Comparison of ENCODE assay signal across 1 cellular context in the genomic region with DNA sequence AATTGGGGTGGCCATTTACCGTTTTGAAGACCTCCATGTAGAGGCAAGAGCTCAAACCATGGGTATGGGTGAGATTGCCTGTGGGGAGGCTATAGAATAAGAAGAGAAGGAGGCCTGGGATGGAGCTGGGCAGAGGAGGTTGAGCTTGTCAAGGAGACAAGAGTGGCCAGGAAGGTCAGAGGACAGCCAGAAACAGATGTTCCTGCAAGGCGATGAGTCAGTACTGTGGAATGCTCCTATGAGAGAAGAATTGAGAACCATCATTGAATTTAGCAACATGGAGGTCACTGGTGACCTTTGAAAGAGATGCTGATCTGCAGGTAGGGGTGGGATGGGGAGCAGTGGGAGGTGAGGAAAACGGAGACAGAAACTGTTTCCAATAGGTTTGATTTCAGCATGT.
TF ChIP-seq lines count a peak whose summit lies in the region.

No MANE protein-coding gene starts in this region.

TF ChIP-seq in K562, 482 proteins besides CTCF, POLR2A, EP300 and RAD21 (continued from another document):
- TF ChIP-seq, protein P1, sequence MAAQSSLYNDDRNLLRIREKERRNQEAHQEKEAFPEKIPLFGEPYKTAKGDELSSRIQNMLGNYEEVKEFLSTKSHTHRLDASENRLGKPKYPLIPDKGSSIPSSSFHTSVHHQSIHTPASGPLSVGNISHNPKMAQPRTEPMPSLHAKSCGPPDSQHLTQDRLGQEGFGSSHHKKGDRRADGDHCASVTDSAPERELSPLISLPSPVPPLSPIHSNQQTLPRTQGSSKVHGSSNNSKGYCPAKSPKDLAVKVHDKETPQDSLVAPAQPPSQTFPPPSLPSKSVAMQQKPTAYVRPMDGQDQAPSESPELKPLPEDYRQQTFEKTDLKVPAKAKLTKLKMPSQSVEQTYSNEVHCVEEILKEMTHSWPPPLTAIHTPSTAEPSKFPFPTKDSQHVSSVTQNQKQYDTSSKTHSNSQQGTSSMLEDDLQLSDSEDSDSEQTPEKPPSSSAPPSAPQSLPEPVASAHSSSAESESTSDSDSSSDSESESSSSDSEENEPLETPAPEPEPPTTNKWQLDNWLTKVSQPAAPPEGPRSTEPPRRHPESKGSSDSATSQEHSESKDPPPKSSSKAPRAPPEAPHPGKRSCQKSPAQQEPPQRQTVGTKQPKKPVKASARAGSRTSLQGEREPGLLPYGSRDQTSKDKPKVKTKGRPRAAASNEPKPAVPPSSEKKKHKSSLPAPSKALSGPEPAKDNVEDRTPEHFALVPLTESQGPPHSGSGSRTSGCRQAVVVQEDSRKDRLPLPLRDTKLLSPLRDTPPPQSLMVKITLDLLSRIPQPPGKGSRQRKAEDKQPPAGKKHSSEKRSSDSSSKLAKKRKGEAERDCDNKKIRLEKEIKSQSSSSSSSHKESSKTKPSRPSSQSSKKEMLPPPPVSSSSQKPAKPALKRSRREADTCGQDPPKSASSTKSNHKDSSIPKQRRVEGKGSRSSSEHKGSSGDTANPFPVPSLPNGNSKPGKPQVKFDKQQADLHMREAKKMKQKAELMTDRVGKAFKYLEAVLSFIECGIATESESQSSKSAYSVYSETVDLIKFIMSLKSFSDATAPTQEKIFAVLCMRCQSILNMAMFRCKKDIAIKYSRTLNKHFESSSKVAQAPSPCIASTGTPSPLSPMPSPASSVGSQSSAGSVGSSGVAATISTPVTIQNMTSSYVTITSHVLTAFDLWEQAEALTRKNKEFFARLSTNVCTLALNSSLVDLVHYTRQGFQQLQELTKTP (IDR thresholded peaks at IDR 0.05; ENCODE audit: low read depth in 1 of 2, partially characterized antibody in 2 of 2): no peak
- TF ChIP-seq ESRRA (IDR thresholded peaks at IDR 0.05; ENCODE audit: borderline replicate concordance, low read depth): peak; percentile 71
- TF ChIP-seq, protein P2, sequence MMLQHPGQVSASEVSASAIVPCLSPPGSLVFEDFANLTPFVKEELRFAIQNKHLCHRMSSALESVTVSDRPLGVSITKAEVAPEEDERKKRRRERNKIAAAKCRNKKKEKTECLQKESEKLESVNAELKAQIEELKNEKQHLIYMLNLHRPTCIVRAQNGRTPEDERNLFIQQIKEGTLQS (IDR thresholded peaks at IDR 0.05): peak; percentile 88
- TF ChIP-seq, protein P2 (CRISPR knock-in tag; conservative IDR thresholded peaks at IDR 0.05): no peak
- TF ChIP-seq, protein P3, sequence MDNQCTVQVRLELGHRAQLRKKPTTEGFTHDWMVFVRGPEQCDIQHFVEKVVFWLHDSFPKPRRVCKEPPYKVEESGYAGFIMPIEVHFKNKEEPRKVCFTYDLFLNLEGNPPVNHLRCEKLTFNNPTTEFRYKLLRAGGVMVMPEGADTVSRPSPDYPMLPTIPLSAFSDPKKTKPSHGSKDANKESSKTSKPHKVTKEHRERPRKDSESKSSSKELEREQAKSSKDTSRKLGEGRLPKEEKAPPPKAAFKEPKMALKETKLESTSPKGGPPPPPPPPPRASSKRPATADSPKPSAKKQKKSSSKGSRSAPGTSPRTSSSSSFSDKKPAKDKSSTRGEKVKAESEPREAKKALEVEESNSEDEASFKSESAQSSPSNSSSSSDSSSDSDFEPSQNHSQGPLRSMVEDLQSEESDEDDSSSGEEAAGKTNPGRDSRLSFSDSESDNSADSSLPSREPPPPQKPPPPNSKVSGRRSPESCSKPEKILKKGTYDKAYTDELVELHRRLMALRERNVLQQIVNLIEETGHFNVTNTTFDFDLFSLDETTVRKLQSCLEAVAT (IDR thresholded peaks at IDR 0.05): 0 out of 4 replicates have a peak, but pooled peaks of 1 of the 2 experiments have one; percentile 18
- TF ChIP-seq CBX2 (IDR thresholded peaks at IDR 0.05; ENCODE audit: insufficient read depth, low read length, poor library complexity, severe bottlenecking): no peak
- TF ChIP-seq, protein P4, sequence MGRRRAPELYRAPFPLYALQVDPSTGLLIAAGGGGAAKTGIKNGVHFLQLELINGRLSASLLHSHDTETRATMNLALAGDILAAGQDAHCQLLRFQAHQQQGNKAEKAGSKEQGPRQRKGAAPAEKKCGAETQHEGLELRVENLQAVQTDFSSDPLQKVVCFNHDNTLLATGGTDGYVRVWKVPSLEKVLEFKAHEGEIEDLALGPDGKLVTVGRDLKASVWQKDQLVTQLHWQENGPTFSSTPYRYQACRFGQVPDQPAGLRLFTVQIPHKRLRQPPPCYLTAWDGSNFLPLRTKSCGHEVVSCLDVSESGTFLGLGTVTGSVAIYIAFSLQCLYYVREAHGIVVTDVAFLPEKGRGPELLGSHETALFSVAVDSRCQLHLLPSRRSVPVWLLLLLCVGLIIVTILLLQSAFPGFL (CRISPR knock-in tag; IDR thresholded peaks at IDR 0.05): no peak
- TF ChIP-seq CTBP1 (IDR thresholded peaks at IDR 0.05; ENCODE audit: borderline replicate concordance): peak; percentile 76; the same call in 1 of the 2 replicates
- peak; percentile 33 to 38; a peak in 2 of 4 replicates for TF ChIP-seq KDM1A (IDR thresholded peaks at IDR 0.05)
